Comparison of ENCODE assay signal across 9 cellular contexts in the genomic region with DNA sequence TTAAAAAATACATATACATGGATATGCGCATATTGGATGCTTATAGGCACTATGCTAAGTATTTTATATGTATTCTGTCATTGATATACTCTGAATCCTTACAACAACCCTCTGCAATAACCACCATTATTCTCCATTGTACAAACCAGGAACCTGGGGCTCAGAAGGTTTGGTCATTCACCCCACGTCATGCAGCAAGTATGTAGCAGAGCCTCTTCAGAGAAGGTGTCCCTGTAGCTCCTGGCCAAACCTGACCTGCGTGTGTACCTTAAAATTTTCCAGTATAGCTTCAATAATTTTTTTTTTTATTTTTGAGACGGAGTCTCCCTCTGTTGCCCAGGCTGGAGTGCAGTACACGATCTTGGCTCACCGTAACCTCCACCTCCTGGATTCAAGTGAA.
"Had no signal": no experiment of that assay in that cellular context is flagged by ENCODE, and none has a peak within 500 bp of the region (broad histone marks: within the 10 kb centered on the region; RNA-seq: fewer than 3 reads in every experiment).

No MANE protein-coding gene starts in this region.

- H3K9ac ChIP-seq: GM23248 had no signal

- H3K36me3 ChIP-seq: HAP-1 had no signal

- DNase-seq: GM23248, GOT3, H7, H9, HCEC 1CT, HFFc6 had no signal

- H3K4me3 ChIP-seq: GM23248, GM23338, HAP-1 had no signal

- ATAC-seq: GM23338, HCT116 had no signal

- H2AFZ ChIP-seq: GM23248, GM23338 had no signal

- H3K9me3 ChIP-seq: HAP-1 had no signal

- H3K27ac ChIP-seq: GM23248 had no signal

- H3K4me2 ChIP-seq: GM23338 had no signal
